Comparison of ENCODE assay signal across 11 cellular contexts in genomic region chr12:12528361-12529092, GRCh38. TPM values are rescaled to one million over a fixed set of nuclear protein-coding genes. Genes with fewer than 3 reads are reported as not detected.
DNase-seq lines count a peak whose midpoint lies in the region; ATAC-seq and TF ChIP-seq lines count a peak whose summit lies in the region.
"Had no signal": no experiment of that assay in that cellular context is flagged by ENCODE, and none has a peak within 500 bp of the region (broad histone marks: within the 10 kb centered on the region; RNA-seq: fewer than 3 reads in every experiment).

No MANE protein-coding gene starts in this region.

- H3K4me1 ChIP-seq in hepatocyte (ENCODE audit: insufficient read depth) (peaks cover 40% of the 10 kb centered on the region), spleen (peaks cover 0 to 28% (median 13%) of the 10 kb centered on the region in 6 donors)

- H3K4me3 Mint-ChIP-seq in activated naive CD4-positive, alpha-beta T cell treated with anti-CD3 and anti-CD28 coated beads, Interleukin-2, amount 10 ng/mL, durations not matched to agents 7 days and 5 days, result peak overlapping the region; percentile 50
- no peak overlapping the region for H3K4me3 Mint-ChIP-seq in activated CD4-positive, alpha-beta memory T cell treated with anti-CD3 and anti-CD28 coated beads, Interleukin-2, amount 10 ng/mL, durations not matched to agents 7 days and 5 days

- no peaks in the 10 kb centered on the region for H3K9me3 ChIP-seq in hepatocyte (ENCODE audit: low read depth)
- H3K9me3 ChIP-seq in spleen, result no peaks in the 10 kb centered on the region

- no peaks in the 10 kb centered on the region for H3K27me3 Mint-ChIP-seq in activated naive CD4-positive, alpha-beta T cell treated with anti-CD3 and anti-CD28 coated beads, Interleukin-2, amount 10 ng/mL, durations not matched to agents 7 days and 5 days
- H3K27me3 Mint-ChIP-seq in activated CD4-positive, alpha-beta memory T cell treated with anti-CD3 and anti-CD28 coated beads, Interleukin-2, amount 10 ng/mL, durations not matched to agents 7 days and 5 days, result no peaks in the 10 kb centered on the region

- peaks cover 46% of the 10 kb centered on the region for H3K4me1 Mint-ChIP-seq in activated naive CD4-positive, alpha-beta T cell treated with anti-CD3 and anti-CD28 coated beads, Interleukin-2, amount 10 ng/mL, durations not matched to agents 7 days and 5 days
- H3K4me1 Mint-ChIP-seq in activated CD4-positive, alpha-beta memory T cell treated with anti-CD3 and anti-CD28 coated beads, Interleukin-2, amount 10 ng/mL, durations not matched to agents 7 days and 5 days, result peaks cover 38% of the 10 kb centered on the region

- CTCF ChIA-PET in activated naive CD4-positive, alpha-beta T cell treated with anti-CD3 and anti-CD28 coated beads, Interleukin-2, amount 10 ng/mL, durations not matched to agents 7 days and 5 days (lab: Charles Lee), result interaction anchor here (0.7 kb wide), 1 partner anchor 30 kb away, joined by 3 read pairs; no protein-coding TSS in a partner anchor
- CTCF ChIA-PET in activated CD4-positive, alpha-beta memory T cell treated with anti-CD3 and anti-CD28 coated beads, Interleukin-2, amount 10 ng/mL, durations not matched to agents 7 days and 5 days (lab: Charles Lee), result interaction anchor here (1.5 to 1.7 kb wide), 2 partner anchors 11 to 25 kb away, joined by 7 to 8 read pairs; no protein-coding TSS in a partner anchor

- H3K4me2 ChIP-seq in hepatocyte, result peak overlapping the region; percentile 20

- H3K27me3 ChIP-seq in hepatocyte (no peaks in the 10 kb centered on the region), spleen (replicated peaks in 1 of 7) (no peaks in the 10 kb centered on the region)

- 74% methylated on average over 6 of the region's 6 CpGs for WGBS in hepatocyte (ENCODE audit: low lambda C conversion rate, missing lambda C conversion rate)
- WGBS in spleen, 5 donors, result 54 to 76% (median 70%) methylated on average over 6 of the region's 6 CpGs

- POLR2A ChIA-PET in activated CD4-positive, alpha-beta memory T cell treated with anti-CD3 and anti-CD28 coated beads, Interleukin-2, amount 10 ng/mL, durations not matched to agents 7 days and 5 days (lab: Charles Lee), result interaction anchor here (1.2 to 3.2 kb wide), 8 partner anchors 11 to 186 kb away, joined by 3 to 11 read pairs (median 6); partner anchors contain the start of gene BORCS5

- ATAC-seq in GM18909 (IDR thresholded peaks at IDR 0.05; ENCODE audit: poor library complexity, unreplicated experiment), result no peak
- ATAC-seq in GM18873 (IDR thresholded peaks at IDR 0.05; ENCODE audit: low FRiP score, unreplicated experiment), result no peak
- ATAC-seq in GM19455 (IDR thresholded peaks at IDR 0.05; ENCODE audit: unreplicated experiment), result no peak

- H3K36me3 ChIP-seq in hepatocyte (replicated peaks; ENCODE audit: insufficient read depth, low read depth) (no peaks in the 10 kb centered on the region), spleen (no peaks in the 10 kb centered on the region)

- peaks cover 26% of the 10 kb centered on the region for H3K36me3 Mint-ChIP-seq in activated naive CD4-positive, alpha-beta T cell treated with anti-CD3 and anti-CD28 coated beads, Interleukin-2, amount 10 ng/mL, durations not matched to agents 7 days and 5 days
- peaks cover 30% of the 10 kb centered on the region for H3K36me3 Mint-ChIP-seq in activated CD4-positive, alpha-beta memory T cell treated with anti-CD3 and anti-CD28 coated beads, Interleukin-2, amount 10 ng/mL, durations not matched to agents 7 days and 5 days (ENCODE audit: low read depth)

- no peaks in the 10 kb centered on the region for H4K20me1 ChIP-seq in hepatocyte (ENCODE audit: insufficient read depth, poor library complexity, severe bottlenecking)

- peaks cover 68% of the 10 kb centered on the region for H3K79me2 ChIP-seq in hepatocyte

- no peak for DNase-seq in activated naive CD4-positive, alpha-beta T cell treated with anti-CD3 and anti-CD28 coated beads, Interleukin-2, amount 10 ng/mL, durations not matched to agents 7 days and 5 days
- no peak for DNase-seq in activated naive CD4-positive, alpha-beta T cell treated with anti-CD3 and anti-CD28 coated beads, Interleukin-2, amount 50 U/mL, for 16 hours
- DNase-seq in activated CD4-positive, alpha-beta memory T cell treated with anti-CD3 and anti-CD28 coated beads, Interleukin-2, amount 10 ng/mL, durations not matched to agents 7 days and 5 days, result no peak
- DNase-seq in hepatocyte (ENCODE audit: low spot score), result no peak
- DNase-seq in spleen, result no peak
- DNase-seq: Kasumi-1; stimulated activated CD4-positive, alpha-beta T cell treated with anti-CD3 and anti-CD28 coated beads, Interleukin-2, amount 100 ng/mL, for 48 hours; SW 1271 had no signal

- peak overlapping the region; percentile 87 for H3K27ac Mint-ChIP-seq in activated naive CD4-positive, alpha-beta T cell treated with anti-CD3 and anti-CD28 coated beads, Interleukin-2, amount 10 ng/mL, durations not matched to agents 7 days and 5 days
- H3K27ac Mint-ChIP-seq in activated CD4-positive, alpha-beta memory T cell treated with anti-CD3 and anti-CD28 coated beads, Interleukin-2, amount 10 ng/mL, durations not matched to agents 7 days and 5 days, result peak overlapping the region; percentile 74

- no peaks in the 10 kb centered on the region for H3K9me2 ChIP-seq in hepatocyte (replicated peaks; ENCODE audit: insufficient read depth)

- H3K27ac ChIP-seq in hepatocyte (peak overlapping the region; percentile 91), spleen (peak overlapping the region; percentile 18 to 63 (median 35))

- H2AFZ ChIP-seq in hepatocyte, result no peak overlapping the region

- H3K4me3 ChIP-seq in hepatocyte (no peak overlapping the region), spleen (no peak overlapping the region)

- no peak for TF ChIP-seq POLR2A in spleen (IDR thresholded peaks at IDR 0.05)

- TF ChIP-seq CTCF in hepatocyte (IDR thresholded peaks at IDR 0.05; ENCODE audit: poor library complexity), result no peak
- TF ChIP-seq CTCF in spleen (IDR thresholded peaks at IDR 0.05 in 8 of 11, conservative IDR thresholded peaks at IDR 0.05 in 3 of 11), result no peak

- intact Hi-C loops in spleen (cut with DNase I; ENCODE audit: low total_unique reads), result no loop called here

- H3K9me3 Mint-ChIP-seq in activated naive CD4-positive, alpha-beta T cell treated with anti-CD3 and anti-CD28 coated beads, Interleukin-2, amount 10 ng/mL, durations not matched to agents 7 days and 5 days, result no peaks in the 10 kb centered on the region
- no peaks in the 10 kb centered on the region for H3K9me3 Mint-ChIP-seq in activated CD4-positive, alpha-beta memory T cell treated with anti-CD3 and anti-CD28 coated beads, Interleukin-2, amount 10 ng/mL, durations not matched to agents 7 days and 5 days

RNA-seq across cellular contexts. Expression of gene DUSP16, which starts 34.1 kb away (rescaled TPM):
- 10 to 100 TPM; 77.3 to 85.2 TPM for total RNA-seq in activated CD4-positive, alpha-beta memory T cell treated with anti-CD3 and anti-CD28 coated beads, Interleukin-2, amount 10 ng/mL, durations not matched to agents 7 days and 5 days
- total RNA-seq in hepatocyte, result 74.1 and 78.0 TPM in 2 replicates
- polyA plus RNA-seq in hepatocyte, result 13.4 and 14.3 TPM in 2 replicates
- total RNA-seq in spleen, result 10 to 100 TPM; 19.2 to 43.7 (median 22.1) TPM
- polyA plus RNA-seq in spleen, result 1 to 10 TPM; 2.2 to 4.7 (median 2.3) TPM
